ENCODE assay signal across 21 cellular contexts in genomic region chr10:77197544-77197943, GRCh38.
A peak's percentile ranks its signal among the peaks of the same experiment; 100 is the strongest.
DNase-seq lines count a peak whose midpoint lies in the region; ATAC-seq lines count a peak whose summit lies in the region.
"Had no signal": no experiment of that assay in that cellular context is flagged by ENCODE, and none has a peak within 500 bp of the region (broad histone marks: within the 10 kb centered on the region; RNA-seq: fewer than 3 reads in every experiment).

No MANE protein-coding gene starts in this region.

- no peak overlapping the region for H3K4me3 ChIP-seq in rectal smooth muscle tissue (ENCODE audit: low read length)
- H3K4me3 ChIP-seq: coronary artery, right atrium auricular region, thoracic aorta had no signal

- H3K36me3 ChIP-seq in rectal smooth muscle tissue (ENCODE audit: control insufficient read depth, insufficient read depth, low read length): no peaks in the 10 kb centered on the region
- H3K36me3 ChIP-seq: right atrium auricular region, thoracic aorta had no signal

- no peaks in the 10 kb centered on the region for H3K27me3 ChIP-seq in rectal smooth muscle tissue (ENCODE audit: control insufficient read depth, insufficient read depth, low read length)
- H3K27me3 ChIP-seq: right atrium auricular region had no signal

- H3K27ac ChIP-seq in rectal smooth muscle tissue (ENCODE audit: low read depth, low read length): peak overlapping the region; percentile 91
- H3K27ac ChIP-seq: coronary artery, right atrium auricular region had no signal

- H3K9ac ChIP-seq in rectal smooth muscle tissue (ENCODE audit: low read length): no peak overlapping the region
- H3K9ac ChIP-seq: SK-N-SH had no signal

- ATAC-seq in GM18867 (IDR thresholded peaks at IDR 0.05; ENCODE audit: unreplicated experiment) (peak; percentile 87), HG02852 (IDR thresholded peaks at IDR 0.05; ENCODE audit: unreplicated experiment) (peak; percentile 52)
- ATAC-seq: activated naive CD8-positive, alpha-beta T cell treated with anti-CD3 and anti-CD28 coated beads, Interleukin-2, amount 50 U/mL, for 24 hours had no signal

- H3K4me1 ChIP-seq in rectal smooth muscle tissue (ENCODE audit: control insufficient read depth, insufficient read depth, low read length): peaks cover 53% of the 10 kb centered on the region
- H3K4me1 ChIP-seq: right atrium auricular region had no signal

- DNase-seq in amniotic epithelial cell (ENCODE audit: low read depth) (peak; percentile 13), NCI-H1105 treated with DMSO at 0.1 percent for 48 hours (lab: John Stamatoyannopoulos, UW) (no peak), DMS153 (lab: John Stamatoyannopoulos, UW) (no peak), cerebellar nuclear complex (lab: John Stamatoyannopoulos, UW) (no peak)
- DNase-seq in activated CD8-positive, alpha-beta memory T cell treated with anti-CD3 and anti-CD28 coated beads, Interleukin-2, amount 50 U/mL, for 48 hours: no peak
- DNase-seq: activated B cell treated with CpG ODN at 0.5 μM for 24 hours; activated CD4-positive, alpha-beta T cell treated with anti-CD3 and anti-CD28 coated beads, Interleukin-2, amount 50 U/mL, for 48 hours; activated effector memory CD4-positive, alpha-beta T cell treated with anti-CD3 and anti-CD28 coated beads, Interleukin-2, amount 50 U/mL, for 16 hours; activated naive CD8-positive, alpha-beta T cell treated with anti-CD3 and anti-CD28 coated beads, Interleukin-2, amount 50 U/mL, for 24 hours; head of caudate nucleus; immature natural killer cell; NCI-H1436; NCI-H524 treated with DMSO at 0.1 percent for 48 hours; SK-N-SH; stimulated activated CD8-positive, alpha-beta memory T cell treated with anti-CD3 and anti-CD28 coated beads, Interleukin-4, amount 100 ng/mL, for 48 hours had no signal
